ENCODE assay signal across 15 cellular contexts in the genomic region with DNA sequence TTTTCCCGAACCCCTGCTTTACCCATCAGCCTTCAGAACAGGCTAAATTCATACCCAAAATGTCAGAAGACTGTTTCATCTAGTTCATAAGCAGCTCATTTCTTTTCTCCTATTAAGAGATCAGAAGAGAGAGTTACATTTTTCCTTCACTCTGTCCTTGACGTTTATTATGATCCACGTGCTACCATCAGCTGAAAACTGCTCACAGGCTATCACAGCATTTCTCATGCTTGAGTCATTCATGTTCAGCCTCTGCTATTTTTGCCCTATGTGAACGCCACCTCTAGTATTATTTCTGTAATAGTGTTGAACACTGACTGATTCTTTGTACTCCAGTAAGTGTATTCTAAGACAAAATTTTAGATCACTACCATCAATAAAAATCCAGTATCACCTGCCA. TPM values are rescaled to one million over a fixed set of nuclear protein-coding genes. Genes with fewer than 3 reads are reported as not detected.
DNase-seq lines count a peak whose midpoint lies in the region; TF ChIP-seq lines count a peak whose summit lies in the region.
"Had no signal": no experiment of that assay in that cellular context is flagged by ENCODE, and none has a peak within 500 bp of the region (broad histone marks: within the 10 kb centered on the region; RNA-seq: fewer than 3 reads in every experiment).

No MANE protein-coding gene starts in this region.

- H3K4me2 ChIP-seq in neural cell (ENCODE audit: low read length), result no peak overlapping the region
- H3K4me2 ChIP-seq: BLaER1 had no signal

- no peaks in the 10 kb centered on the region for H4K20me1 ChIP-seq in neural cell (ENCODE audit: insufficient read depth)
- H4K20me1 ChIP-seq: BLaER1 had no signal

- H3K9me2 ChIP-seq in neural cell (ENCODE audit: insufficient read depth, low read length), result no peaks in the 10 kb centered on the region

- H3K4me1 ChIP-seq in esophagus muscularis mucosa, result peaks cover 21 to 46% (median 31%) of the 10 kb centered on the region in 4 donors
- no peaks in the 10 kb centered on the region for H3K4me1 ChIP-seq in CD8-positive, alpha-beta memory T cell (ENCODE audit: insufficient read depth, low read length)
- H3K4me1 ChIP-seq: BLaER1 had no signal

- H3K4me3 Mint-ChIP-seq in activated naive CD4-positive, alpha-beta T cell treated with anti-CD3 and anti-CD28 coated beads for 36 hours, result no peak overlapping the region
- H3K4me3 Mint-ChIP-seq in CD8-positive, alpha-beta memory T cell, result no peak overlapping the region
- H3K4me3 Mint-ChIP-seq: nephron had no signal

- DNase-seq in COLO829 (ENCODE audit: low spot score) (peak; percentile 35), RWPE1 (ENCODE audit: low spot score) (peak; percentile 61), esophagus muscularis mucosa (ENCODE audit: extremely low spot score) (no peak), NCI-H510A treated with DMSO at 0.1 percent for 48 hours (lab: John Stamatoyannopoulos, UW) (no peak)
- no peak for DNase-seq in activated naive CD4-positive, alpha-beta T cell treated with anti-CD3 and anti-CD28 coated beads for 36 hours
- DNase-seq in CD8-positive, alpha-beta memory T cell, result no peak
- no peak for DNase-seq in stimulated activated CD4-positive, alpha-beta T cell treated with anti-CD3 and anti-CD28 coated beads, Interleukin-4, amount 100 ng/mL, for 1 hour
- DNase-seq: aorta, GF-D8, NCI-H2107 had no signal

- no peaks in the 10 kb centered on the region for H3K36me3 Mint-ChIP-seq in activated naive CD4-positive, alpha-beta T cell treated with anti-CD3 and anti-CD28 coated beads for 36 hours (ENCODE audit: low read depth)
- peaks cover 0 to 11% (median 0%) of the 10 kb centered on the region in 3 donors for H3K36me3 Mint-ChIP-seq in CD8-positive, alpha-beta memory T cell

- TF ChIP-seq EP300 in esophagus muscularis mucosa (IDR thresholded peaks at IDR 0.05) (no peak), neural cell (conservative IDR thresholded peaks at IDR 0.05; ENCODE audit: poor library complexity, severe bottlenecking) (no peak)

- 60% methylated on average over 4 of the region's 4 CpGs for WGBS in esophagus muscularis mucosa

- H3K4me3 ChIP-seq in esophagus muscularis mucosa, result no peak overlapping the region
- H3K4me3 ChIP-seq in neural cell (ENCODE audit: low read length), result no peak overlapping the region
- no peak overlapping the region for H3K4me3 ChIP-seq in CD8-positive, alpha-beta memory T cell (ENCODE audit: low read length)
- H3K4me3 ChIP-seq: BLaER1 had no signal

- CTCF ChIA-PET in RWPE1 (lab: Yijun Ruan, JAX), result interaction anchor here (0.6 kb wide), 1 partner anchor 121 kb away, joined by 3 read pairs; no protein-coding TSS in a partner anchor
- CTCF ChIA-PET in activated naive CD4-positive, alpha-beta T cell treated with anti-CD3 and anti-CD28 coated beads for 36 hours (lab: Charles Lee), result interaction anchor here (0.9 to 2.2 kb wide), 4 partner anchors 9 to 228 kb away, joined by 3 to 6 read pairs (median 4); no protein-coding TSS in a partner anchor
- CTCF ChIA-PET in CD8-positive, alpha-beta memory T cell (lab: Charles Lee), result interaction anchor here (1.3 kb wide), 2 partner anchors 28 to 441 kb away, joined by 3 read pairs; no protein-coding TSS in a partner anchor

- no peaks in the 10 kb centered on the region for H3K36me3 ChIP-seq in esophagus muscularis mucosa
- H3K36me3 ChIP-seq in neural cell (ENCODE audit: insufficient read depth, low read length), result no peaks in the 10 kb centered on the region
- H3K36me3 ChIP-seq in CD8-positive, alpha-beta memory T cell (ENCODE audit: insufficient read depth, low read length), result no peaks in the 10 kb centered on the region
- H3K36me3 ChIP-seq: BLaER1 had no signal

- H3K9me3 ChIP-seq in esophagus muscularis mucosa (no peaks in the 10 kb centered on the region), neural cell (ENCODE audit: low read length) (no peaks in the 10 kb centered on the region)
- H3K9me3 ChIP-seq in CD8-positive, alpha-beta memory T cell (ENCODE audit: low read length), result no peaks in the 10 kb centered on the region
- H3K9me3 ChIP-seq: BLaER1 had no signal

- H3K27me3 Mint-ChIP-seq in activated naive CD4-positive, alpha-beta T cell treated with anti-CD3 and anti-CD28 coated beads for 36 hours (ENCODE audit: low read depth), result no peaks in the 10 kb centered on the region
- H3K27me3 Mint-ChIP-seq in CD8-positive, alpha-beta memory T cell, result peaks cover 0 to 27% of the 10 kb centered on the region in 2 donors

- peaks cover 1% of the 10 kb centered on the region for H3K79me2 ChIP-seq in neural cell (replicated peaks; ENCODE audit: insufficient read depth, low read length)

- no peak for TF ChIP-seq POLR2A in esophagus muscularis mucosa (IDR thresholded peaks at IDR 0.05; ENCODE audit: low read depth)

- TF ChIP-seq RAD21 in neural cell (conservative IDR thresholded peaks at IDR 0.05), result no peak

- H3K27ac ChIP-seq in RWPE1, result no peak overlapping the region
- peak overlapping the region in 3 of 4 donors; percentile 16 to 43 (median 34) for H3K27ac ChIP-seq in esophagus muscularis mucosa (replicated peaks in 1 of 4)
- H3K27ac ChIP-seq in neural cell (ENCODE audit: low read length), result no peak overlapping the region
- H3K27ac ChIP-seq in CD8-positive, alpha-beta memory T cell (ENCODE audit: low read depth, low read length), result no peak overlapping the region
- H3K27ac ChIP-seq: BLaER1, epithelial cell of prostate had no signal

- H2AFZ ChIP-seq in neural cell (ENCODE audit: low read depth, low read length), result no peak overlapping the region

- TF ChIP-seq CTCF in RWPE1 (conservative IDR thresholded peaks at IDR 0.05; ENCODE audit: low read depth), result no peak
- TF ChIP-seq CTCF in esophagus muscularis mucosa (IDR thresholded peaks at IDR 0.05), result no peak
- no peak for TF ChIP-seq CTCF in neural cell (IDR thresholded peaks at IDR 0.05; ENCODE audit: poor library complexity, severe bottlenecking)

- POLR2A ChIA-PET in RWPE1 (lab: Yijun Ruan, JAX; ENCODE audit: low non-redundant PET), result no interaction called here
- POLR2A ChIA-PET in CD8-positive, alpha-beta memory T cell (lab: Charles Lee), result no interaction called here

- intact Hi-C loops in esophagus muscularis mucosa (cut with DNase I), result no loop called here
- intact Hi-C loops in activated naive CD4-positive, alpha-beta T cell treated with anti-CD3 and anti-CD28 coated beads for 36 hours (cut with micrococcal nuclease), result no loop called here

- H3K9ac ChIP-seq in neural cell (ENCODE audit: low read length), result no peak overlapping the region
- H3K9ac ChIP-seq: BLaER1 had no signal

- H3K27me3 ChIP-seq in esophagus muscularis mucosa, result no peaks in the 10 kb centered on the region
- no peaks in the 10 kb centered on the region for H3K27me3 ChIP-seq in neural cell (ENCODE audit: insufficient read depth, low read depth, low read length)
- H3K27me3 ChIP-seq in CD8-positive, alpha-beta memory T cell (ENCODE audit: insufficient read depth, low read length, poor library complexity, severe bottlenecking), result no peaks in the 10 kb centered on the region
- H3K27me3 ChIP-seq: BLaER1 had no signal

- H3F3A ChIP-seq in neural cell (ENCODE audit: insufficient read depth, low read length, poor library complexity, severe bottlenecking), result no peaks in the 10 kb centered on the region

- no peak overlapping the region for H3K27ac Mint-ChIP-seq in activated naive CD4-positive, alpha-beta T cell treated with anti-CD3 and anti-CD28 coated beads for 36 hours
- H3K27ac Mint-ChIP-seq in CD8-positive, alpha-beta memory T cell, result peak overlapping the region in 1 of 8 donors; percentile 4
- H3K27ac Mint-ChIP-seq: nephron had no signal

- H3K9me3 Mint-ChIP-seq in activated naive CD4-positive, alpha-beta T cell treated with anti-CD3 and anti-CD28 coated beads for 36 hours, result peaks cover 4% of the 10 kb centered on the region
- peaks cover 0 to 2% (median 0%) of the 10 kb centered on the region in 5 donors for H3K9me3 Mint-ChIP-seq in CD8-positive, alpha-beta memory T cell
- H3K9me3 Mint-ChIP-seq: nephron had no signal

- H3K4me1 Mint-ChIP-seq in activated naive CD4-positive, alpha-beta T cell treated with anti-CD3 and anti-CD28 coated beads for 36 hours (ENCODE audit: low read depth), result peaks cover 3% of the 10 kb centered on the region
- H3K4me1 Mint-ChIP-seq in CD8-positive, alpha-beta memory T cell, result no peaks in the 10 kb centered on the region

TF ChIP-seq in neural cell, 6 proteins besides CTCF, POLR2A, EP300 and RAD21:
- TF ChIP-seq, protein P1, sequence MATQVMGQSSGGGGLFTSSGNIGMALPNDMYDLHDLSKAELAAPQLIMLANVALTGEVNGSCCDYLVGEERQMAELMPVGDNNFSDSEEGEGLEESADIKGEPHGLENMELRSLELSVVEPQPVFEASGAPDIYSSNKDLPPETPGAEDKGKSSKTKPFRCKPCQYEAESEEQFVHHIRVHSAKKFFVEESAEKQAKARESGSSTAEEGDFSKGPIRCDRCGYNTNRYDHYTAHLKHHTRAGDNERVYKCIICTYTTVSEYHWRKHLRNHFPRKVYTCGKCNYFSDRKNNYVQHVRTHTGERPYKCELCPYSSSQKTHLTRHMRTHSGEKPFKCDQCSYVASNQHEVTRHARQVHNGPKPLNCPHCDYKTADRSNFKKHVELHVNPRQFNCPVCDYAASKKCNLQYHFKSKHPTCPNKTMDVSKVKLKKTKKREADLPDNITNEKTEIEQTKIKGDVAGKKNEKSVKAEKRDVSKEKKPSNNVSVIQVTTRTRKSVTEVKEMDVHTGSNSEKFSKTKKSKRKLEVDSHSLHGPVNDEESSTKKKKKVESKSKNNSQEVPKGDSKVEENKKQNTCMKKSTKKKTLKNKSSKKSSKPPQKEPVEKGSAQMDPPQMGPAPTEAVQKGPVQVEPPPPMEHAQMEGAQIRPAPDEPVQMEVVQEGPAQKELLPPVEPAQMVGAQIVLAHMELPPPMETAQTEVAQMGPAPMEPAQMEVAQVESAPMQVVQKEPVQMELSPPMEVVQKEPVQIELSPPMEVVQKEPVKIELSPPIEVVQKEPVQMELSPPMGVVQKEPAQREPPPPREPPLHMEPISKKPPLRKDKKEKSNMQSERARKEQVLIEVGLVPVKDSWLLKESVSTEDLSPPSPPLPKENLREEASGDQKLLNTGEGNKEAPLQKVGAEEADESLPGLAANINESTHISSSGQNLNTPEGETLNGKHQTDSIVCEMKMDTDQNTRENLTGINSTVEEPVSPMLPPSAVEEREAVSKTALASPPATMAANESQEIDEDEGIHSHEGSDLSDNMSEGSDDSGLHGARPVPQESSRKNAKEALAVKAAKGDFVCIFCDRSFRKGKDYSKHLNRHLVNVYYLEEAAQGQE (IDR thresholded peaks at IDR 0.05; ENCODE audit: borderline replicate concordance), result no peak
- TF ChIP-seq POLR2AphosphoS5 (IDR thresholded peaks at IDR 0.05), result peak; percentile 39

RNA-seq across cellular contexts. Expression of gene SLC1A2, which starts 51.9 kb away (rescaled TPM):
- total RNA-seq in esophagus muscularis mucosa, result under 1 TPM; 0.17 to 0.69 (median 0.37) TPM
- 130 and 134 TPM in 2 replicates for polyA plus RNA-seq in neural cell
- polyA minus RNA-seq in neural cell, result 368 and 413 TPM in 2 replicates
- total RNA-seq in activated naive CD4-positive, alpha-beta T cell treated with anti-CD3 and anti-CD28 coated beads for 36 hours, result not detected
- total RNA-seq in CD8-positive, alpha-beta memory T cell, result not detected
- 0.03 TPM for polyA plus RNA-seq in CD8-positive, alpha-beta memory T cell
- total RNA-seq: kidney epithelial cell had no signal
- polyA plus RNA-seq: aorta had no signal

Comparison
In these comparisons a context has a peak if more than half of its experiments do, and no peak if none do; other contexts are left out.
1. DNase-seq: peak in COLO829 (single experiment) and RWPE1 (single experiment); none in esophagus muscularis mucosa (single experiment), activated naive CD4-positive, alpha-beta T cell treated with anti-CD3 and anti-CD28 coated beads for 36 hours (single experiment), CD8-positive, alpha-beta memory T cell (0 of 5), stimulated activated CD4-positive, alpha-beta T cell treated with anti-CD3 and anti-CD28 coated beads, Interleukin-4, amount 100 ng/mL, for 1 hour (single experiment) and NCI-H510A treated with DMSO at 0.1 percent for 48 hours (single experiment).
2. H3K27ac ChIP-seq: peak in esophagus muscularis mucosa (3 of 4); none in RWPE1 (single experiment), neural cell (single experiment) and CD8-positive, alpha-beta memory T cell (single experiment).